In genomic region chr9:84781431-84781830, GRCh38 we compare ENCODE assay signal across 10 cellular contexts.
DNase-seq lines count a peak whose midpoint lies in the region; ATAC-seq and TF ChIP-seq lines count a peak whose summit lies in the region.
"Had no signal": no experiment of that assay in that cellular context is flagged by ENCODE, and none has a peak within 500 bp of the region (broad histone marks: within the 10 kb centered on the region; RNA-seq: fewer than 3 reads in every experiment).

No MANE protein-coding gene starts in this region.

- no peaks in the 10 kb centered on the region for H3K27me3 Mint-ChIP-seq in nephron (ENCODE audit: low read depth)

- peak overlapping the region in 1 of 3 experiments; percentile 75 for H3K27ac Mint-ChIP-seq in nephron

- ATAC-seq in HG03342 (IDR thresholded peaks at IDR 0.05; ENCODE audit: unreplicated experiment) (peak; percentile 43), HG02970 (IDR thresholded peaks at IDR 0.05; ENCODE audit: low FRiP score, unreplicated experiment) (no peak), HG03432 (IDR thresholded peaks at IDR 0.05; ENCODE audit: unreplicated experiment) (no peak), GM21723 (IDR thresholded peaks at IDR 0.05; ENCODE audit: unreplicated experiment) (no peak)

- no peaks in the 10 kb centered on the region for H3K36me3 Mint-ChIP-seq in nephron (ENCODE audit: low read depth)

- DNase-seq in DMS 273 (lab: John Stamatoyannopoulos, UW; ENCODE audit: unreplicated experiment), result peak; percentile 45
- DNase-seq in DMS 273 treated with DMSO at 0.1 percent for 48 hours (lab: John Stamatoyannopoulos, UW), result no peak
- DNase-seq in astrocyte of the spinal cord (ENCODE audit: low read depth, low spot score), result peak; percentile 42
- DNase-seq: 8988T had no signal

- H3K9me3 Mint-ChIP-seq in nephron, result no peaks in the 10 kb centered on the region

- H3K4me3 Mint-ChIP-seq in nephron, result no peak overlapping the region

- in situ Hi-C loops in astrocyte of the spinal cord (cut with HindIII; ENCODE audit: low sequenced_read_pairs), result no loop called here

- no peak overlapping the region for H3K4me3 ChIP-seq in astrocyte of the spinal cord (ENCODE audit: low read depth, low read length)
- H3K4me3 ChIP-seq: HAP-1 had no signal

- TF ChIP-seq CTCF in astrocyte of the spinal cord (IDR thresholded peaks at IDR 0.05; ENCODE audit: low read depth, low read length) (peak; percentile 44), nephron (IDR thresholded peaks at IDR 0.05; ENCODE audit: unreplicated experiment in 3 of 3) (peak; percentile 36 to 54 (median 39))

- H3K4me1 Mint-ChIP-seq in nephron, result peaks cover 33% of the 10 kb centered on the region
